Comparison of ENCODE assay signal across 19 cellular contexts in the genomic region with DNA sequence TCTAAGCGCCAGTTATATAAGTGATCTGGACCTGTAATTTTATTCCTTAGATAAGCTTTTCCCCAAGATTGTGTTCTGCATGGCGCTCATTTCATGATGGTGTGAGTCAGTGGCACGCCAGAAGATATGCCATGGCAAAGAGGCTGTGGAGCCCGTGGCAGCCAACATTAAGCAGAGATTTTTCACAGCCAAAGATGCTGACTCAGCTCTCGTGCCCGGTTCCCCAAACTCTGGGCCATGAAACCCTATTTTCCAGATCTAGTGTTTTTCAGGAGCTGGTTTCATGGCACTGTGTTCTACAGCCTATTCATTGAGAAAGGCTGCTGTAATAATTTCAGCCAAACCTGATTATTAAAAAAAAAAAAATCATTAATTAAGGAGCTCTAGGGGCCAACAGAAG. TPM values are rescaled to one million over a fixed set of nuclear protein-coding genes. Genes with fewer than 3 reads are reported as not detected.
"Had no signal": no experiment of that assay in that cellular context is flagged by ENCODE, and none has a peak within 500 bp of the region (broad histone marks: within the 10 kb centered on the region; RNA-seq: fewer than 3 reads in every experiment).

No MANE protein-coding gene starts in this region.

- H3K4me1 ChIP-seq: adrenal gland, parathyroid adenoma had no signal

- DNase-seq: activated CD4-positive, alpha-beta T cell treated with anti-CD3 and anti-CD28 coated beads, Interleukin-2, amount 50 U/mL, for 4 hours; activated gamma-delta T cell; adrenal gland; dermis blood vessel endothelial cell; effector memory CD4-positive, alpha-beta T cell; foreskin melanocyte; glutamatergic neuron; natural killer cell; SW 1271; T-helper 2 cell; uterus; WERI-Rb-1 had no signal

- H3K27ac ChIP-seq: adrenal gland, neutrophil, parathyroid adenoma, tibial nerve, uterus, WERI-Rb-1 had no signal

- H3K27me3 ChIP-seq: adrenal gland, tibial nerve, uterus had no signal

- H2AFZ ChIP-seq: parathyroid adenoma had no signal

- H3K4me3 ChIP-seq: adrenal gland, tibial nerve, uterus had no signal

- H3K79me2 ChIP-seq: parathyroid adenoma had no signal

- H3K9me3 ChIP-seq: adrenal gland, neutrophil had no signal

- H3K36me3 ChIP-seq: adrenal gland, neutrophil, tibial nerve, uterus, WERI-Rb-1 had no signal

- H3K9ac ChIP-seq: parathyroid adenoma had no signal

RNA-seq across cellular contexts. Expression of a gene that starts 15.4 kb away (rescaled TPM):
- total RNA-seq: activated CD8-positive, alpha-beta memory T cell treated with anti-CD3 and anti-CD28 coated beads for 36 hours; activated naive CD4-positive, alpha-beta T cell treated with anti-CD3 and anti-CD28 coated beads, Interleukin-2, amount 50 U/mL, for 72 hours; adrenal gland; dermis blood vessel endothelial cell; kidney epithelial cell; mucosa of gallbladder; natural killer cell; tibial nerve; uterus had no signal
- polyA plus RNA-seq: adrenal gland had no signal
